19 cellular contexts compared by ENCODE assay signal in genomic region chr4:110527156-110527555, GRCh38. TPM values are rescaled to one million over a fixed set of nuclear protein-coding genes. Genes with fewer than 3 reads are reported as not detected.
DNase-seq lines count a peak whose midpoint lies in the region; ATAC-seq lines count a peak whose summit lies in the region.
"Had no signal": no experiment of that assay in that cellular context is flagged by ENCODE, and none has a peak within 500 bp of the region (broad histone marks: within the 10 kb centered on the region; RNA-seq: fewer than 3 reads in every experiment).

No MANE protein-coding gene starts in this region.

- H3K4me3 Mint-ChIP-seq in T-helper 2 cell treated with Interferon-gamma antibody and Interleukin-4, amounts not matched to agents 5 μg/mL and 100 μg/mL, for 36 hours: no peak overlapping the region
- H3K4me3 Mint-ChIP-seq: brain, GM23338, naive B cell, type B pancreatic cell had no signal

- H3K36me3 Mint-ChIP-seq in T-helper 2 cell treated with Interferon-gamma antibody and Interleukin-4, amounts not matched to agents 5 μg/mL and 100 μg/mL, for 36 hours (ENCODE audit: low read depth): no peaks in the 10 kb centered on the region
- H3K36me3 Mint-ChIP-seq in activated naive CD4-positive, alpha-beta T cell treated with anti-CD3 and anti-CD28 coated beads, Interleukin-2, amount 50 U/mL, for 72 hours: no peaks in the 10 kb centered on the region
- H3K36me3 Mint-ChIP-seq: brain, naive B cell, type B pancreatic cell had no signal

- DNase-seq in stimulated activated naive CD4-positive, alpha-beta T cell treated with Interleukin-2 at 50 U/mL for 16 hours (lab: John Stamatoyannopoulos, UW): peak; percentile 15
- no peak for DNase-seq in stimulated activated naive CD4-positive, alpha-beta T cell (lab: John Stamatoyannopoulos, UW)
- DNase-seq in T-helper 2 cell treated with Interferon-gamma antibody and Interleukin-4, amounts not matched to agents 5 μg/mL and 100 μg/mL, for 36 hours (ENCODE audit: low spot score): peak; percentile 29
- DNase-seq in activated naive CD4-positive, alpha-beta T cell treated with anti-CD3 and anti-CD28 coated beads, Interleukin-2, amount 50 U/mL, for 72 hours (ENCODE audit: low spot score in 2 of 2): no peak
- DNase-seq in Ammon's horn (ENCODE audit: low spot score) (no peak), cerebellum (ENCODE audit: low spot score) (no peak)
- DNase-seq: DMS53, esophagus squamous epithelium, mesenchymal stem cell, MM.1S, naive B cell, NCI-H69, right cardiac atrium, SHP77 had no signal

- peaks cover 9% of the 10 kb centered on the region for H3K4me1 Mint-ChIP-seq in T-helper 2 cell treated with Interferon-gamma antibody and Interleukin-4, amounts not matched to agents 5 μg/mL and 100 μg/mL, for 36 hours (ENCODE audit: low read depth)
- H3K4me1 Mint-ChIP-seq: brain, GM23338, naive B cell had no signal

- no peaks in the 10 kb centered on the region for H3K9me3 Mint-ChIP-seq in T-helper 2 cell treated with Interferon-gamma antibody and Interleukin-4, amounts not matched to agents 5 μg/mL and 100 μg/mL, for 36 hours
- no peaks in the 10 kb centered on the region for H3K9me3 Mint-ChIP-seq in activated naive CD4-positive, alpha-beta T cell treated with anti-CD3 and anti-CD28 coated beads, Interleukin-2, amount 50 U/mL, for 72 hours
- H3K9me3 Mint-ChIP-seq: brain, GM23338, naive B cell, type B pancreatic cell had no signal

- H3K27me3 Mint-ChIP-seq in T-helper 2 cell treated with Interferon-gamma antibody and Interleukin-4, amounts not matched to agents 5 μg/mL and 100 μg/mL, for 36 hours (ENCODE audit: low read depth): peaks cover 13% of the 10 kb centered on the region
- H3K27me3 Mint-ChIP-seq: type B pancreatic cell had no signal

- ATAC-seq in activated naive CD4-positive, alpha-beta T cell treated with anti-CD3 and anti-CD28 coated beads, Interleukin-2, amount 50 U/mL, for 72 hours: peak; percentile 64 to 88
- ATAC-seq in GM18870 (IDR thresholded peaks at IDR 0.05; ENCODE audit: unreplicated experiment): no peak
- ATAC-seq: gastroesophageal sphincter, GM23338, right cardiac atrium had no signal

- no peak overlapping the region for H3K27ac Mint-ChIP-seq in T-helper 2 cell treated with Interferon-gamma antibody and Interleukin-4, amounts not matched to agents 5 μg/mL and 100 μg/mL, for 36 hours
- no peak overlapping the region for H3K27ac Mint-ChIP-seq in activated naive CD4-positive, alpha-beta T cell treated with anti-CD3 and anti-CD28 coated beads, Interleukin-2, amount 50 U/mL, for 72 hours
- H3K27ac Mint-ChIP-seq: brain, GM23338, naive B cell, type B pancreatic cell had no signal

RNA-seq across cellular contexts. Expression of gene ENPEP, which starts 51.2 kb away (rescaled TPM):
- not detected for total RNA-seq in activated naive CD4-positive, alpha-beta T cell treated with anti-CD3 and anti-CD28 coated beads, Interleukin-2, amount 50 U/mL, for 72 hours
- total RNA-seq in cerebellum: 2.7 TPM

Comparison
In these comparisons a context has a peak if more than half of its experiments do, and no peak if none do; other contexts are left out.
1. DNase-seq: peak in stimulated activated naive CD4-positive, alpha-beta T cell treated with Interleukin-2 at 50 U/mL for 16 hours (single experiment) and T-helper 2 cell treated with Interferon-gamma antibody and Interleukin-4, amounts not matched to agents 5 μg/mL and 100 μg/mL, for 36 hours (single experiment); none in stimulated activated naive CD4-positive, alpha-beta T cell (0 of 6), activated naive CD4-positive, alpha-beta T cell treated with anti-CD3 and anti-CD28 coated beads, Interleukin-2, amount 50 U/mL, for 72 hours (0 of 2), Ammon's horn (single experiment) and cerebellum (single experiment).